ENCODE assay signal across 10 cellular contexts in the genomic region with DNA sequence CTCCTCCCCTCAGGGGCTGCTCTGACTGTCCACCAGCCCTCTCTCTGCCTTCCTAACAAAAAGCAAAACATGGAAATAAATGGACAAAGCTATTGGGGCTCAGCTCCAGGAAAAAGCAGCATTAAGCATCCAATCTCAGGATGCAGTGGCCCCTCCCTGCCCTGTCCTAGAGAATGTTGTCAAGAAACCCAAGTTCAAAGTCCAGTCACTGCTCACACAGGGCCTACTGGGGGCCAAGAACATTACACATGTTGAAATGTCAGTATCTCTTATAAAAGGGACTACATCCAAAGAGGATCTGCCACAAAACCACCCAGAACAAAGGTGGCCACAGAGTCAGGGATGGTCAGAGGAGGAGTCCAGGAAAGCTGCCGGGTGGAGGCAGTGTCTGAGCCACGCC. TPM values are rescaled to one million over a fixed set of nuclear protein-coding genes. Genes with fewer than 3 reads are reported as not detected.
"Had no signal": no experiment of that assay in that cellular context is flagged by ENCODE, and none has a peak within 500 bp of the region (broad histone marks: within the 10 kb centered on the region; RNA-seq: fewer than 3 reads in every experiment).

No MANE protein-coding gene starts in this region.

- H3K4me1 ChIP-seq: lower lobe of right lung, sigmoid colon had no signal

- H3K4me3 ChIP-seq: coronary artery, esophagus muscularis mucosa, lower lobe of right lung, sigmoid colon, spleen had no signal

- H3K9me3 ChIP-seq: esophagus muscularis mucosa, lower lobe of right lung, sigmoid colon, spleen had no signal

- H3K36me3 Mint-ChIP-seq: activated naive CD4-positive, alpha-beta T cell treated with anti-CD3 and anti-CD28 coated beads, Interleukin-2, amount 50 U/mL, for 72 hours; WTC11 had no signal

- H3K9me3 Mint-ChIP-seq: activated naive CD4-positive, alpha-beta T cell treated with anti-CD3 and anti-CD28 coated beads, Interleukin-2, amount 50 U/mL, for 72 hours; activated T-cell treated with anti-CD3 and anti-CD28 coated beads, Interleukin-2, amount 50 U/mL, for 24 hours; activated T-helper 17 cell treated with anti-CD3 and anti-CD28 coated beads, Interleukin-2, amount 50 U/mL, for 72 hours; nephron; WTC11 had no signal

- H3K4me3 Mint-ChIP-seq: activated T-cell treated with anti-CD3 and anti-CD28 coated beads, Interleukin-2, amount 50 U/mL, for 24 hours; activated T-helper 17 cell treated with anti-CD3 and anti-CD28 coated beads, Interleukin-2, amount 50 U/mL, for 72 hours; nephron; WTC11 had no signal

- H3K27ac Mint-ChIP-seq: activated naive CD4-positive, alpha-beta T cell treated with anti-CD3 and anti-CD28 coated beads, Interleukin-2, amount 50 U/mL, for 72 hours; activated T-cell treated with anti-CD3 and anti-CD28 coated beads, Interleukin-2, amount 50 U/mL, for 24 hours; activated T-helper 17 cell treated with anti-CD3 and anti-CD28 coated beads, Interleukin-2, amount 50 U/mL, for 72 hours; nephron; WTC11 had no signal

- H3K4me1 Mint-ChIP-seq: activated T-helper 17 cell treated with anti-CD3 and anti-CD28 coated beads, Interleukin-2, amount 50 U/mL, for 72 hours had no signal

- H3K36me3 ChIP-seq: esophagus muscularis mucosa, lower lobe of right lung, sigmoid colon, spleen had no signal

- H3K27ac ChIP-seq: coronary artery, esophagus muscularis mucosa, lower lobe of right lung, sigmoid colon, spleen had no signal

RNA-seq across cellular contexts. Expression of gene GRIP2, which starts 7.6 kb away (rescaled TPM):
- total RNA-seq: activated naive CD4-positive, alpha-beta T cell treated with anti-CD3 and anti-CD28 coated beads, Interleukin-2, amount 50 U/mL, for 72 hours had no signal
